8 cellular contexts compared by ENCODE assay signal in the genomic region with DNA sequence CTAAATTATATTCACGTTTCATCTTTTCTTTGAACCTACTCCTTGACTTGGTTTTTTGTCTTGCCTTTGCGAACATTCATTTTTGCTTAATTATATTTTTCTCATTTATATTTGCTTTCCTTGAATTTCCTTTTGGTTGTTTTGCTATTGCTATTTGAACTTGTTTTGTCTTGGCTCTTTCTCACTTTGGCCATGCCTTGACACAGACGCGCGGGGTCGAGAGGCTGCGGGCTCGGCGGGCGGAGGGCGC. TPM values are rescaled to one million over a fixed set of nuclear protein-coding genes. Genes with fewer than 3 reads are reported as not detected.
A peak's percentile ranks its signal among the peaks of the same experiment; 100 is the strongest.
DNase-seq lines count a peak whose midpoint lies in the region; ATAC-seq and TF ChIP-seq lines count a peak whose summit lies in the region.

No MANE protein-coding gene starts in this region.

- H3K27me3 ChIP-seq in heart right ventricle: peaks cover 0 to 19% (median 0%) of the 10 kb centered on the region in 7 donors
- no peaks in the 10 kb centered on the region for H3K27me3 ChIP-seq in mucosa of stomach (ENCODE audit: control insufficient read depth, insufficient read depth, low read length)
- H3K27me3 ChIP-seq in aorta (ENCODE audit: control insufficient read depth in 1 of 2, insufficient read depth in 2 of 2, low read length in 1 of 2): no peaks in the 10 kb centered on the region

- no peaks in the 10 kb centered on the region for H3K9me3 ChIP-seq in heart right ventricle
- H3K9me3 ChIP-seq in mucosa of stomach (ENCODE audit: control insufficient read depth, low read length): no peaks in the 10 kb centered on the region
- no peaks in the 10 kb centered on the region for H3K9me3 ChIP-seq in aorta (ENCODE audit: control insufficient read depth, low read length)

- H3K4me3 ChIP-seq in heart right ventricle (peak overlapping the region; percentile 24 to 83 (median 71)), coronary artery (peak overlapping the region; percentile 79), mucosa of stomach (ENCODE audit: low read length) (peak overlapping the region; percentile 68), aorta (ENCODE audit: low read length in 2 of 2) (peak overlapping the region; percentile 56 to 66)

- H3K9ac ChIP-seq in mucosa of stomach (ENCODE audit: low read length): peak overlapping the region; percentile 83

- WGBS in heart right ventricle, 2 donors: 0% methylated on average over 11 of the region's 11 CpGs
- 0% methylated on average over 11 of the region's 11 CpGs for WGBS in aorta, 2 donors

- H3K4me1 ChIP-seq in heart right ventricle (peaks cover 0 to 21% (median 8%) of the 10 kb centered on the region in 9 donors), mucosa of stomach (ENCODE audit: control insufficient read depth, insufficient read depth, low read length) (peaks cover 8% of the 10 kb centered on the region), aorta (ENCODE audit: control insufficient read depth in 1 of 2, insufficient read depth in 2 of 2, low read length in 2 of 2) (no peaks in the 10 kb centered on the region)

- H3K36me3 ChIP-seq in heart right ventricle (no peaks in the 10 kb centered on the region), mucosa of stomach (ENCODE audit: control insufficient read depth, insufficient read depth, low read length) (no peaks in the 10 kb centered on the region), aorta (ENCODE audit: control insufficient read depth in 1 of 2, insufficient read depth in 2 of 2, low read length in 1 of 2) (no peaks in the 10 kb centered on the region)

- ATAC-seq in heart right ventricle (no peak), left cardiac atrium (no peak), aorta (ENCODE audit: low FRiP score) (no peak), HG02759 (IDR thresholded peaks at IDR 0.05; ENCODE audit: unreplicated experiment) (no peak)

- TF ChIP-seq CTCF in heart right ventricle (IDR thresholded peaks at IDR 0.05): peak in 4 of 9 donors; percentile 1 to 50 (median 5)
- TF ChIP-seq CTCF in coronary artery (IDR thresholded peaks at IDR 0.05): peak; percentile 10

- intact Hi-C loops in heart right ventricle (cut with DNase I): loop anchor here (1.0 to 10.0 kb wide), 10 partner anchors 67 to 379 kb away; a partner anchor contains a TSS
- intact Hi-C loops in left cardiac atrium (cut with DNase I): loop anchor here (1.0 to 10.0 kb wide), 5 partner anchors 162 to 379 kb away; a partner anchor contains a TSS
- intact Hi-C loops in aorta (cut with DNase I): loop anchor here (1.0 to 10.0 kb wide), 8 partner anchors 67 to 379 kb away; a partner anchor contains a TSS

- H3K27ac ChIP-seq in heart right ventricle (peak overlapping the region in 9 of 10 donors; percentile 1 to 80 (median 74)), coronary artery (peak overlapping the region; percentile 51 to 77), aorta (ENCODE audit: low read depth in 1 of 2, low read length in 2 of 2) (no peak overlapping the region)

- DNase-seq in heart right ventricle: no peak
- no peak for DNase-seq in left cardiac atrium
- DNase-seq in coronary artery (ENCODE audit: low spot score): no peak
- DNase-seq in aorta: no peak
- no peak for DNase-seq in iPS-NIHi7 (ENCODE audit: extremely low spot score)
- DNase-seq in activated effector memory CD4-positive, alpha-beta T cell treated with anti-CD3 and anti-CD28 coated beads, Interleukin-2, amount 50 U/mL, for 16 hours: no peak

RNA-seq across cellular contexts. Expression of a gene that starts 7.1 kb away (rescaled TPM):
- total RNA-seq in heart right ventricle: 1 to 10 TPM; 5.7 to 10.0 (median 6.7) TPM
- 1 to 10 TPM; 8.2 to 8.9 TPM for polyA plus RNA-seq in heart right ventricle
- 10 to 100 TPM in 1 of 2 donors, 1 to 10 TPM in 1; 7.9 to 13.3 TPM for total RNA-seq in left cardiac atrium
- total RNA-seq in aorta: 10 to 100 TPM; 25.3 to 26.3 TPM
- 10 to 100 TPM; 37.1 to 79.3 TPM for polyA plus RNA-seq in aorta

Comparison
In these comparisons a context has a peak if more than half of its experiments do, and no peak if none do; other contexts are left out.
1. H3K27ac ChIP-seq: peak in heart right ventricle (9 of 10) and coronary artery (2 of 2); none in aorta (0 of 2).
2. Peak in every context shown above with its lines, with median percentiles within 50 percentile points of each other: H3K4me3 ChIP-seq.